In genomic region chr6:157613011-157613522, GRCh38 we compare ENCODE assay signal across 13 cellular contexts.
DNase-seq lines count a peak whose midpoint lies in the region; ATAC-seq and TF ChIP-seq lines count a peak whose summit lies in the region.
"Had no signal": no experiment of that assay in that cellular context is flagged by ENCODE, and none has a peak within 500 bp of the region (broad histone marks: within the 10 kb centered on the region; RNA-seq: fewer than 3 reads in every experiment).

No MANE protein-coding gene starts in this region.

- no peaks in the 10 kb centered on the region for H3K27me3 Mint-ChIP-seq in activated naive CD8-positive, alpha-beta T cell treated with anti-CD3 and anti-CD28 coated beads, Interleukin-2, amount 50 U/mL, for 24 hours
- H3K27me3 Mint-ChIP-seq in activated naive CD8-positive, alpha-beta T cell treated with anti-CD3 and anti-CD28 coated beads for 36 hours: no peaks in the 10 kb centered on the region
- H3K27me3 Mint-ChIP-seq: activated B cell treated with CpG ODN at 0.5 μM for 24 hours had no signal

- peak overlapping the region in 1 of 2 donors; percentile 2 for H3K4me3 ChIP-seq in foreskin fibroblast (ENCODE audit: low read depth in 1 of 2, low read length in 2 of 2)
- H3K4me3 ChIP-seq: cardiac muscle cell, thyroid gland had no signal

- H3K4me1 Mint-ChIP-seq in activated naive CD8-positive, alpha-beta T cell treated with anti-CD3 and anti-CD28 coated beads, Interleukin-2, amount 50 U/mL, for 24 hours: peaks cover 5% of the 10 kb centered on the region
- peaks cover 2% of the 10 kb centered on the region for H3K4me1 Mint-ChIP-seq in activated naive CD8-positive, alpha-beta T cell treated with anti-CD3 and anti-CD28 coated beads for 36 hours

- TF ChIP-seq CTCF in foreskin fibroblast (IDR thresholded peaks at IDR 0.05; ENCODE audit: low read depth, low read length): no peak

- no peaks in the 10 kb centered on the region for H3K36me3 Mint-ChIP-seq in activated naive CD8-positive, alpha-beta T cell treated with anti-CD3 and anti-CD28 coated beads, Interleukin-2, amount 50 U/mL, for 24 hours (ENCODE audit: low read depth)
- H3K36me3 Mint-ChIP-seq in activated naive CD8-positive, alpha-beta T cell treated with anti-CD3 and anti-CD28 coated beads for 36 hours: no peaks in the 10 kb centered on the region

- no peak for DNase-seq in activated naive CD8-positive, alpha-beta T cell treated with anti-CD3 and anti-CD28 coated beads, Interleukin-2, amount 50 U/mL, for 24 hours
- DNase-seq in activated naive CD8-positive, alpha-beta T cell treated with anti-CD3 and anti-CD28 coated beads for 36 hours: no peak
- DNase-seq in SW480 (ENCODE audit: low spot score): peak; percentile 14
- DNase-seq in foreskin fibroblast: peak; percentile 86 to 94
- no peak for DNase-seq in cerebellum (ENCODE audit: low spot score)
- DNase-seq in NCI-H1436 (lab: John Stamatoyannopoulos, UW): no peak
- DNase-seq: ACHN, activated B cell treated with CpG ODN at 0.5 μM for 24 hours, NCI-H1417 treated with DMSO at 0.1 percent for 48 hours, thyroid gland had no signal

- H3K27ac Mint-ChIP-seq in activated naive CD8-positive, alpha-beta T cell treated with anti-CD3 and anti-CD28 coated beads, Interleukin-2, amount 50 U/mL, for 24 hours: no peak overlapping the region
- no peak overlapping the region for H3K27ac Mint-ChIP-seq in activated naive CD8-positive, alpha-beta T cell treated with anti-CD3 and anti-CD28 coated beads for 36 hours

- peak; percentile 60 for ATAC-seq in activated naive CD8-positive, alpha-beta T cell treated with anti-CD3 and anti-CD28 coated beads, Interleukin-2, amount 50 U/mL, for 24 hours
- ATAC-seq in GM18519 (IDR thresholded peaks at IDR 0.05; ENCODE audit: low FRiP score, unreplicated experiment) (no peak), GM21390 (IDR thresholded peaks at IDR 0.05; ENCODE audit: unreplicated experiment) (no peak)

- H3K4me3 Mint-ChIP-seq in activated naive CD8-positive, alpha-beta T cell treated with anti-CD3 and anti-CD28 coated beads, Interleukin-2, amount 50 U/mL, for 24 hours: no peak overlapping the region
- no peak overlapping the region for H3K4me3 Mint-ChIP-seq in activated naive CD8-positive, alpha-beta T cell treated with anti-CD3 and anti-CD28 coated beads for 36 hours
- H3K4me3 Mint-ChIP-seq: activated B cell treated with CpG ODN at 0.5 μM for 24 hours had no signal

- no peaks in the 10 kb centered on the region for H3K9me3 Mint-ChIP-seq in activated naive CD8-positive, alpha-beta T cell treated with anti-CD3 and anti-CD28 coated beads, Interleukin-2, amount 50 U/mL, for 24 hours
- no peaks in the 10 kb centered on the region for H3K9me3 Mint-ChIP-seq in activated naive CD8-positive, alpha-beta T cell treated with anti-CD3 and anti-CD28 coated beads for 36 hours
- H3K9me3 Mint-ChIP-seq: activated B cell treated with CpG ODN at 0.5 μM for 24 hours had no signal

Comparison
In these comparisons a context has a peak if more than half of its experiments do, and no peak if none do; other contexts are left out.
1. DNase-seq: peak in SW480 (single experiment) and foreskin fibroblast (2 of 2); none in activated naive CD8-positive, alpha-beta T cell treated with anti-CD3 and anti-CD28 coated beads, Interleukin-2, amount 50 U/mL, for 24 hours (single experiment), activated naive CD8-positive, alpha-beta T cell treated with anti-CD3 and anti-CD28 coated beads for 36 hours (single experiment), cerebellum (single experiment) and NCI-H1436 (single experiment).